In the genomic region with DNA sequence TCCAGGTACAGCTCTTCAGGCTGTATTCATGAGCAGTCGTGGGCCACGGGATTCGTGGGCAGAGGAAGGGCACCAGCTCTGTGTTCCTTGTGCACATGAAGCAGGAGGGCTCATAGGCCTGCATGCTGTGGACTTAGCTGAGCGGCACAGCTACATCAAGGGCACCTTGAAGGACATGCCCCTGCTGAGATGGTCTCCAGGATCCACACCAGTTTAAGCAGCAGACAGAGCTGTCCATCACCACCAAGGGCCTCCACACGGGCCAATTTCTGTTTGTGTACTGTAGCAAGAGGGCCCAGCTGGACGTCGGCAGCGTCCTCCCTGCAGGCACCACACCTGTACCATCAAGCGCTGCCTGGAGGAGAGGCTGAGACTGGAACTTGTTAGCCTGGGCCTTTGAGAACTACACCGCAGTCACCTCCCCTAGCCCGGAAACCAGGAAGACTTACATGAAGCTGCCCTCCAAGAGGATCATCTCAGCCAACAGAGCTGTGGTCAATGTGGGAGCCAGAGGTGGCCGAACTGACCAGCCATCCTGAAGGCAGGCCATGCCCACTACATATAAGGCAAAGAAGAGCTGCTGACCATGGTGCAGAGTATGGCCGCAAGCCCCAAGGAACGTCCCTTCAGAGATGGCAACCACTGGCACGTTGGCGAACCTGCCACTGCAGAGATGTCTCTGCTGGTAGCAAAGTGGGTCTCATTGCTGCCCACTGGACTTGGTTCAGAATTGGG, we compare ENCODE assay signal across 10 cellular contexts. TPM values are rescaled to one million over a fixed set of nuclear protein-coding genes. Genes with fewer than 3 reads are reported as not detected.
DNase-seq lines count a peak whose midpoint lies in the region; ATAC-seq, FAIRE-seq and TF ChIP-seq lines count a peak whose summit lies in the region.
"Had no signal": no experiment of that assay in that cellular context is flagged by ENCODE, and none has a peak within 500 bp of the region (broad histone marks: within the 10 kb centered on the region; RNA-seq: fewer than 3 reads in every experiment).

No MANE protein-coding gene starts in this region.

- peak overlapping the region; percentile 87 for H3K27ac ChIP-seq in HL-60 (replicated peaks)
- peak overlapping the region; percentile 63 for H3K27ac ChIP-seq in naive thymus-derived CD4-positive, alpha-beta T cell (ENCODE audit: low read depth, low read length)

- peak overlapping the region; percentile 84 to 97 (median 94) for H3K27ac Mint-ChIP-seq in CD14-positive monocyte
- peak overlapping the region; percentile 84 for H3K27ac Mint-ChIP-seq in activated naive CD8-positive, alpha-beta T cell treated with anti-CD3 and anti-CD28 coated beads for 36 hours
- H3K27ac Mint-ChIP-seq in naive thymus-derived CD4-positive, alpha-beta T cell: peak overlapping the region; percentile 72 to 99 (median 97)

- no peak for ATAC-seq in naive thymus-derived CD4-positive, alpha-beta T cell
- ATAC-seq: GM12878 had no signal

- no peak for FAIRE-seq in GM12892 (lab: Jason Lieb, UNC)
- FAIRE-seq: GM12878 had no signal

- peaks cover 0 to 7% (median 6%) of the 10 kb centered on the region in 3 donors for H3K27me3 Mint-ChIP-seq in CD14-positive monocyte (ENCODE audit: low read depth in 3 of 3)
- H3K27me3 Mint-ChIP-seq in activated naive CD8-positive, alpha-beta T cell treated with anti-CD3 and anti-CD28 coated beads for 36 hours: no peaks in the 10 kb centered on the region
- H3K27me3 Mint-ChIP-seq in naive thymus-derived CD4-positive, alpha-beta T cell: no peaks in the 10 kb centered on the region

- TF ChIP-seq CTCF in CD14-positive monocyte (IDR thresholded peaks at IDR 0.05): no peak
- no peak for TF ChIP-seq CTCF in HL-60 (IDR thresholded peaks at IDR 0.05; ENCODE audit: insufficient read depth, low read length)

- peaks cover 29 to 87% of the 10 kb centered on the region in 2 donors for H3K4me1 ChIP-seq in naive thymus-derived CD4-positive, alpha-beta T cell (ENCODE audit: control insufficient read depth in 2 of 2, insufficient read depth in 2 of 2, low read length in 2 of 2)

- H3K4me1 Mint-ChIP-seq in CD14-positive monocyte: peaks cover 40% of the 10 kb centered on the region
- peaks cover 55% of the 10 kb centered on the region for H3K4me1 Mint-ChIP-seq in activated naive CD8-positive, alpha-beta T cell treated with anti-CD3 and anti-CD28 coated beads for 36 hours
- H3K4me1 Mint-ChIP-seq in naive thymus-derived CD4-positive, alpha-beta T cell: peaks cover 32 to 84% (median 60%) of the 10 kb centered on the region in 7 donors

- no peaks in the 10 kb centered on the region for H3K9me3 ChIP-seq in naive thymus-derived CD4-positive, alpha-beta T cell (ENCODE audit: control insufficient read depth in 2 of 3, low read length in 3 of 3)

- no peak for TF ChIP-seq POLR2A in GM12892 (IDR thresholded peaks at IDR 0.05; ENCODE audit: low read depth, low read length)

- intact Hi-C loops in CD14-positive monocyte (cut with micrococcal nuclease): loop anchor here (2.0 to 5.0 kb wide), 2 partner anchors 33 to 35 kb away; partner anchors contain the start of genes GNB1L (in 2 of the 2) and RTL10 (in 2 of the 2)
- intact Hi-C loops in naive thymus-derived CD4-positive, alpha-beta T cell (cut with micrococcal nuclease): loop anchor here in 1 of 2 donors (1.0 kb wide), 1 partner anchor 33 kb away; the partner anchor contains the start of genes GNB1L and RTL10

- POLR2A ChIA-PET in naive thymus-derived CD4-positive, alpha-beta T cell (lab: Charles Lee): interaction anchor here (0.6 to 9.7 kb wide), 10 partner anchors 9 to 627 kb away, joined by 3 to 154 read pairs (median 4); partner anchors contain the start of genes GNB1L and RTL10

- H3K36me3 Mint-ChIP-seq in CD14-positive monocyte: peaks cover 25 to 59% of the 10 kb centered on the region in 2 donors
- H3K36me3 Mint-ChIP-seq in activated naive CD8-positive, alpha-beta T cell treated with anti-CD3 and anti-CD28 coated beads for 36 hours: no peaks in the 10 kb centered on the region
- H3K36me3 Mint-ChIP-seq in naive thymus-derived CD4-positive, alpha-beta T cell: no peaks in the 10 kb centered on the region

- no peak overlapping the region for H3K4me3 ChIP-seq in HL-60 (replicated peaks; ENCODE audit: insufficient read depth, low read length)
- H3K4me3 ChIP-seq in naive thymus-derived CD4-positive, alpha-beta T cell (ENCODE audit: low read length): no peak overlapping the region
- H3K4me3 ChIP-seq: GM12878 had no signal

- no peaks in the 10 kb centered on the region for H3K27me3 ChIP-seq in HL-60 (ENCODE audit: insufficient read depth, poor library complexity, severe bottlenecking)
- H3K27me3 ChIP-seq in naive thymus-derived CD4-positive, alpha-beta T cell (ENCODE audit: control insufficient read depth in 2 of 2, insufficient read depth in 2 of 2, low read length in 2 of 2): no peaks in the 10 kb centered on the region

- DNase-seq in CD14-positive monocyte (ENCODE audit: low spot score) (peak; percentile 45), HL-60 (ENCODE audit: low read depth in 1 of 2, low spot score in 1 of 2) (no peak), NK-92 (lab: John Stamatoyannopoulos, UW; ENCODE audit: unreplicated experiment) (no peak), NOMO-1 (lab: John Stamatoyannopoulos, UW; ENCODE audit: unreplicated experiment in 2 of 2) (no peak), medulla oblongata (ENCODE audit: extremely low spot score) (no peak), GM12892 (ENCODE audit: insufficient read length) (no peak)
- DNase-seq in activated naive CD8-positive, alpha-beta T cell treated with anti-CD3 and anti-CD28 coated beads for 36 hours: no peak
- DNase-seq in naive thymus-derived CD4-positive, alpha-beta T cell: peak in 1 of 9 donors; percentile 3
- DNase-seq: SHP77 treated with DMSO at 0.1 percent for 48 hours had no signal

- H3K9me3 Mint-ChIP-seq in CD14-positive monocyte: peaks cover 0 to under 1% (median 0%) of the 10 kb centered on the region in 7 donors
- no peaks in the 10 kb centered on the region for H3K9me3 Mint-ChIP-seq in activated naive CD8-positive, alpha-beta T cell treated with anti-CD3 and anti-CD28 coated beads for 36 hours
- no peaks in the 10 kb centered on the region for H3K9me3 Mint-ChIP-seq in naive thymus-derived CD4-positive, alpha-beta T cell

- CTCF ChIA-PET in naive thymus-derived CD4-positive, alpha-beta T cell (lab: Charles Lee): interaction anchor here (0.6 to 3.3 kb wide), 6 partner anchors 9 to 155 kb away, joined by 3 to 9 read pairs (median 4); no protein-coding TSS in a partner anchor

- no peaks in the 10 kb centered on the region for H3K36me3 ChIP-seq in naive thymus-derived CD4-positive, alpha-beta T cell (ENCODE audit: control insufficient read depth in 2 of 3, insufficient read depth in 3 of 3, low read length in 3 of 3)

- peak overlapping the region in 1 of 2 donors; percentile 48 for H3K4me3 Mint-ChIP-seq in CD14-positive monocyte
- no peak overlapping the region for H3K4me3 Mint-ChIP-seq in activated naive CD8-positive, alpha-beta T cell treated with anti-CD3 and anti-CD28 coated beads for 36 hours
- H3K4me3 Mint-ChIP-seq in naive thymus-derived CD4-positive, alpha-beta T cell: peak overlapping the region; percentile 15 to 83 (median 69)

RNA-seq across cellular contexts. Expression of gene GNB1L, which starts 32.7 kb away (rescaled TPM):
- polyA plus RNA-seq in CD14-positive monocyte: 1 to 10 TPM; 4.8 to 6.0 TPM
- total RNA-seq in activated naive CD8-positive, alpha-beta T cell treated with anti-CD3 and anti-CD28 coated beads for 36 hours: 10 to 100 TPM; 14.5 TPM
- total RNA-seq in naive thymus-derived CD4-positive, alpha-beta T cell: 10 to 100 TPM in 2 of 5 experiments, 1 to 10 TPM in 3; 4.2 to 14.1 (median 9.5) TPM
- 10 to 100 TPM; 12.1 to 20.8 TPM for polyA plus RNA-seq in naive thymus-derived CD4-positive, alpha-beta T cell
- 1.6 TPM for polyA plus RNA-seq in GM12892 (2012; ENCODE audit: missing spikeins)

RNA-seq across cellular contexts. Expression of gene RTL10, which starts 32.7 kb away (rescaled TPM):
- 1 to 10 TPM; 1.4 to 1.5 TPM for polyA plus RNA-seq in CD14-positive monocyte
- total RNA-seq in activated naive CD8-positive, alpha-beta T cell treated with anti-CD3 and anti-CD28 coated beads for 36 hours: 10 to 100 TPM; 18.7 to 23.1 TPM
- 10 to 100 TPM; 18.2 to 36.8 (median 24.9) TPM for total RNA-seq in naive thymus-derived CD4-positive, alpha-beta T cell
- polyA plus RNA-seq in naive thymus-derived CD4-positive, alpha-beta T cell: 10 to 100 TPM; 14.9 to 15.1 TPM
- 5.6 TPM for polyA plus RNA-seq in GM12892 (2012; ENCODE audit: missing spikeins)

RNA-seq across cellular contexts. Expression of gene COMT, which starts 54.2 kb away (rescaled TPM):
- polyA plus RNA-seq in CD14-positive monocyte: 100 to 1,000 TPM; 329 to 400 TPM
- 10 to 100 TPM; 76.1 to 79.6 TPM for total RNA-seq in activated naive CD8-positive, alpha-beta T cell treated with anti-CD3 and anti-CD28 coated beads for 36 hours
- total RNA-seq in naive thymus-derived CD4-positive, alpha-beta T cell: 10 to 100 TPM; 30.0 to 80.7 (median 36.7) TPM
- polyA plus RNA-seq in naive thymus-derived CD4-positive, alpha-beta T cell: 100 to 1,000 TPM in 1 of 2 donors, 10 to 100 TPM in 1; 85.0 to 105 TPM
- 34.5 TPM for polyA plus RNA-seq in GM12892 (2012; ENCODE audit: missing spikeins)

RNA-seq across cellular contexts. Expression of gene TXNRD2, which starts 54.2 kb away (rescaled TPM):
- polyA plus RNA-seq in CD14-positive monocyte: 10 to 100 TPM; 24.9 to 30.8 TPM
- total RNA-seq in activated naive CD8-positive, alpha-beta T cell treated with anti-CD3 and anti-CD28 coated beads for 36 hours: 10 to 100 TPM; 20.3 to 20.9 TPM
- total RNA-seq in naive thymus-derived CD4-positive, alpha-beta T cell: 10 to 100 TPM; 24.7 to 39.0 (median 36.7) TPM
- 10 to 100 TPM; 14.0 to 15.2 TPM for polyA plus RNA-seq in naive thymus-derived CD4-positive, alpha-beta T cell
- polyA plus RNA-seq in GM12892 (2012; ENCODE audit: missing spikeins): 10.2 TPM
